9 cellular contexts compared by ENCODE assay signal in genomic region chr3:68904578-68904977, GRCh38. TPM values are rescaled to one million over a fixed set of nuclear protein-coding genes. Genes with fewer than 3 reads are reported as not detected.
"Had no signal": no experiment of that assay in that cellular context is flagged by ENCODE, and none has a peak within 500 bp of the region (broad histone marks: within the 10 kb centered on the region; RNA-seq: fewer than 3 reads in every experiment).

No MANE protein-coding gene starts in this region.

- H3K9ac ChIP-seq: GM23248 had no signal

- H3K36me3 Mint-ChIP-seq: IgD-negative memory B cell had no signal

- H3K4me3 Mint-ChIP-seq: IgD-negative memory B cell had no signal

- H3K27ac ChIP-seq: GM23248, HL-60 had no signal

- DNase-seq: GM23248, GOT3, H7, HCEC 1CT, KG1 had no signal

- H3K4me3 ChIP-seq: GM23248 had no signal

- H3K27ac Mint-ChIP-seq: IgD-negative memory B cell had no signal

- H3K9me3 Mint-ChIP-seq: IgD-negative memory B cell had no signal

- H3K4me1 Mint-ChIP-seq: IgD-negative memory B cell had no signal

- H2AFZ ChIP-seq: GM23248 had no signal

RNA-seq across cellular contexts. Expression of gene TAFA4, which starts 27.8 kb away (rescaled TPM):
- total RNA-seq: GM23248, H4, HT1080 had no signal
- polyA plus RNA-seq: GM23248, IgD-negative memory B cell had no signal
